ENCODE assay signal across 8 cellular contexts in genomic region chr7:93921607-93922446, GRCh38. TPM values are rescaled to one million over a fixed set of nuclear protein-coding genes. Genes with fewer than 3 reads are reported as not detected.
DNase-seq lines count a peak whose midpoint lies in the region; ATAC-seq, FAIRE-seq and TF ChIP-seq lines count a peak whose summit lies in the region.

Gene GNG11, plus strand, starts transcription at chr7:93921735. Its CDS starts 403 bp downstream, at chr7:93922138.

- H3K9me3 ChIP-seq in CD8-positive, alpha-beta memory T cell (ENCODE audit: low read length) = no peaks in the 10 kb centered on the region
- no peaks in the 10 kb centered on the region for H3K9me3 ChIP-seq in HepG2 (ENCODE audit: low read length)

- peak within 1 kb of the TSS; percentile 58 for H2AFZ ChIP-seq in HepG2 (ENCODE audit: low read length)

- peak; percentile 27; the same call in 1 of the 2 replicates for TF ChIP-seq CTCF in HepG2 (CRISPR knock-in tag; IDR thresholded peaks at IDR 0.05)

- peak within 1 kb of the TSS; percentile 65 for H3K4me2 ChIP-seq in HepG2 (ENCODE audit: low read depth, low read length)

- H3K36me3 Mint-ChIP-seq in CD8-positive, alpha-beta memory T cell = no peaks in the 10 kb centered on the region

- TF ChIP-seq RAD21 in HepG2 (CRISPR knock-in tag; IDR thresholded peaks at IDR 0.05) = no peak

- H3K27me3 ChIP-seq in CD8-positive, alpha-beta memory T cell (ENCODE audit: insufficient read depth, low read length, poor library complexity, severe bottlenecking) = peaks cover 8% of the 10 kb centered on the region
- H3K27me3 ChIP-seq in HepG2 (ENCODE audit: control insufficient read depth in 1 of 2, insufficient read depth in 2 of 2, low read length in 2 of 2) = peaks cover 5 to 16% of the 10 kb centered on the region in 2 experiments; a peak in 4 of 5 replicates

- POLR2A ChIA-PET in CD8-positive, alpha-beta memory T cell (lab: Charles Lee) = no interaction called here
- POLR2A ChIA-PET in HepG2 (lab: Yijun Ruan, JAX) = no interaction called here

- H3K27me3 Mint-ChIP-seq in CD8-positive, alpha-beta memory T cell = peaks cover 23 to 49% of the 10 kb centered on the region in 2 donors

- no peaks in the 10 kb centered on the region for H4K20me1 ChIP-seq in HepG2 (ENCODE audit: insufficient read depth, low read length)

- no peak within 1 kb of the TSS for H3K27ac ChIP-seq in CD8-positive, alpha-beta memory T cell (ENCODE audit: low read depth, low read length)
- H3K27ac ChIP-seq in HepG2 (ENCODE audit: extremely low read length, insufficient read depth, low read length) = no peak within 1 kb of the TSS

- CTCF ChIA-PET in CD8-positive, alpha-beta memory T cell (lab: Charles Lee) = interaction anchor here (0.9 kb wide), 1 partner anchor 12 kb away, joined by 3 read pairs; no protein-coding TSS in a partner anchor
- CTCF ChIA-PET in HepG2 (lab: Yijun Ruan, JAX; ENCODE audit: low intra/inter-chr PET ratio, low total read pairs) = no interaction called here

- H3K4me3 Mint-ChIP-seq in CD8-positive, alpha-beta memory T cell = peak within 1 kb of the TSS in 6 of 7 donors; percentile 47 to 68 (median 64)

- no peak within 1 kb of the TSS for H3K4me3 ChIP-seq in CD8-positive, alpha-beta memory T cell (ENCODE audit: low read length)
- peak within 1 kb of the TSS; percentile 24 to 56 (median 33); a peak in 5 of 6 replicates for H3K4me3 ChIP-seq in HepG2 (replicated peaks in 1 of 3; ENCODE audit: insufficient read depth in 1 of 3, low read depth in 2 of 3, low read length in 3 of 3)

- WGBS in HepG2 (ENCODE audit: low lambda C conversion rate) = 5% methylated on average over 30 of the region's 38 CpGs

- peaks cover 0 to 6% (median 2%) of the 10 kb centered on the region in 3 donors for H3K4me1 Mint-ChIP-seq in CD8-positive, alpha-beta memory T cell

- no peaks in the 10 kb centered on the region for H3K9me3 Mint-ChIP-seq in CD8-positive, alpha-beta memory T cell

- no peak within 1 kb of the TSS for H3K27ac Mint-ChIP-seq in CD8-positive, alpha-beta memory T cell

- peak in 2 of 5 donors; percentile 3 to 37 for DNase-seq in CD8-positive, alpha-beta memory T cell
- DNase-seq in T1000 (lab: John Stamatoyannopoulos, UW) (peak; percentile 38), ecto neural progenitor cell (ENCODE audit: low spot score) (peak; percentile 76), HepG2 (ENCODE audit: low spot score) (no peak)
- peak; percentile 1 to 19 for DNase-seq in stimulated activated CD4-positive, alpha-beta T cell treated with anti-CD3 and anti-CD28 coated beads, Interleukin-4, amount 100 ng/mL, for 4 hours

- H3K4me1 ChIP-seq in CD8-positive, alpha-beta memory T cell (ENCODE audit: insufficient read depth, low read length) = no peaks in the 10 kb centered on the region
- no peaks in the 10 kb centered on the region for H3K4me1 ChIP-seq in HepG2 (ENCODE audit: insufficient read depth, low read length)

- no peak for FAIRE-seq in HepG2 (lab: Jason Lieb, UNC)

- no peak for TF ChIP-seq POLR2A in HepG2 (IDR thresholded peaks at IDR 0.05; ENCODE audit: insufficient read depth in 1 of 2, low read depth in 2 of 2, low read length in 2 of 2)

- intact Hi-C loops in HepG2 (cut with micrococcal nuclease; ENCODE audit: unreplicated experiment) = no loop called here

- H3K79me2 ChIP-seq in HepG2 (ENCODE audit: insufficient read depth, low read length) = no peaks in the 10 kb centered on the region

- peak; percentile 93 for ATAC-seq in GM19351 (IDR thresholded peaks at IDR 0.05; ENCODE audit: unreplicated experiment)
- ATAC-seq in HG03378 (IDR thresholded peaks at IDR 0.05; ENCODE audit: unreplicated experiment) = peak; percentile 84
- ATAC-seq in HepG2 = peak; percentile 96
- no peak for ATAC-seq in GM19324 (IDR thresholded peaks at IDR 0.05; ENCODE audit: low FRiP score, unreplicated experiment)

- H3K36me3 ChIP-seq in CD8-positive, alpha-beta memory T cell (ENCODE audit: insufficient read depth, low read length) = no peaks in the 10 kb centered on the region
- no peaks in the 10 kb centered on the region for H3K36me3 ChIP-seq in HepG2 (replicated peaks in 1 of 2; ENCODE audit: control insufficient read depth in 1 of 2, insufficient read depth in 2 of 2, low read length in 2 of 2)

- BruUV-seq in HepG2 (replicated peaks; lab: Mats Ljungman, UMichigan) = no TSS peak

- TF ChIP-seq EP300 in HepG2 (IDR thresholded peaks at IDR 0.05; ENCODE audit: low read depth in 2 of 2, low read length in 2 of 2) (no peak), HepG2 (CRISPR knock-in tag; IDR thresholded peaks at IDR 0.05; ENCODE audit: borderline replicate concordance) (no peak)

- no peak within 1 kb of the TSS for H3K9ac ChIP-seq in HepG2 (ENCODE audit: insufficient read depth, low read depth, low read length)

- in situ Hi-C loops in HepG2 (cut with HindIII; ENCODE audit: extremely low pct_ligation_motif_present, low pct_unique_long_range_greater_than_20kb) = no loop called here

TF ChIP-seq in HepG2, 621 proteins besides CTCF, POLR2A, EP300 and RAD21 (continues in another document):
- TF ChIP-seq HDAC6 (IDR thresholded peaks at IDR 0.05; ENCODE audit: low read depth, low read length) = no peak
- no peak for TF ChIP-seq ZNF766 (CRISPR knock-in tag; IDR thresholded peaks at IDR 0.05; ENCODE audit: borderline replicate concordance)
- TF ChIP-seq ZNF598 (CRISPR knock-in tag; IDR thresholded peaks at IDR 0.05; ENCODE audit: borderline replicate concordance) = peak; percentile 39; the same call in 1 of the 2 replicates
- TF ChIP-seq, protein P1, sequence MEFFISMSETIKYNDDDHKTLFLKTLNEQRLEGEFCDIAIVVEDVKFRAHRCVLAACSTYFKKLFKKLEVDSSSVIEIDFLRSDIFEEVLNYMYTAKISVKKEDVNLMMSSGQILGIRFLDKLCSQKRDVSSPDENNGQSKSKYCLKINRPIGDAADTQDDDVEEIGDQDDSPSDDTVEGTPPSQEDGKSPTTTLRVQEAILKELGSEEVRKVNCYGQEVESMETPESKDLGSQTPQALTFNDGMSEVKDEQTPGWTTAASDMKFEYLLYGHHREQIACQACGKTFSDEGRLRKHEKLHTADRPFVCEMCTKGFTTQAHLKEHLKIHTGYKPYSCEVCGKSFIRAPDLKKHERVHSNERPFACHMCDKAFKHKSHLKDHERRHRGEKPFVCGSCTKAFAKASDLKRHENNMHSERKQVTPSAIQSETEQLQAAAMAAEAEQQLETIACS (CRISPR knock-in tag; IDR thresholded peaks at IDR 0.05) = no peak
- TF ChIP-seq ZNF232 (CRISPR knock-in tag; IDR thresholded peaks at IDR 0.05; ENCODE audit: borderline replicate concordance) = no peak
- no peak for TF ChIP-seq ZFP90 (CRISPR knock-in tag; IDR thresholded peaks at IDR 0.05; ENCODE audit: borderline replicate concordance)
- TF ChIP-seq, protein P2, sequence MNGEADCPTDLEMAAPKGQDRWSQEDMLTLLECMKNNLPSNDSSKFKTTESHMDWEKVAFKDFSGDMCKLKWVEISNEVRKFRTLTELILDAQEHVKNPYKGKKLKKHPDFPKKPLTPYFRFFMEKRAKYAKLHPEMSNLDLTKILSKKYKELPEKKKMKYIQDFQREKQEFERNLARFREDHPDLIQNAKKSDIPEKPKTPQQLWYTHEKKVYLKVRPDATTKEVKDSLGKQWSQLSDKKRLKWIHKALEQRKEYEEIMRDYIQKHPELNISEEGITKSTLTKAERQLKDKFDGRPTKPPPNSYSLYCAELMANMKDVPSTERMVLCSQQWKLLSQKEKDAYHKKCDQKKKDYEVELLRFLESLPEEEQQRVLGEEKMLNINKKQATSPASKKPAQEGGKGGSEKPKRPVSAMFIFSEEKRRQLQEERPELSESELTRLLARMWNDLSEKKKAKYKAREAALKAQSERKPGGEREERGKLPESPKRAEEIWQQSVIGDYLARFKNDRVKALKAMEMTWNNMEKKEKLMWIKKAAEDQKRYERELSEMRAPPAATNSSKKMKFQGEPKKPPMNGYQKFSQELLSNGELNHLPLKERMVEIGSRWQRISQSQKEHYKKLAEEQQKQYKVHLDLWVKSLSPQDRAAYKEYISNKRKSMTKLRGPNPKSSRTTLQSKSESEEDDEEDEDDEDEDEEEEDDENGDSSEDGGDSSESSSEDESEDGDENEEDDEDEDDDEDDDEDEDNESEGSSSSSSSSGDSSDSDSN (CRISPR knock-in tag; IDR thresholded peaks at IDR 0.05) = peak; percentile 47; the same call in 1 of the 2 replicates

RNA-seq across cellular contexts. Expression of gene GNG11, which starts in this region (rescaled TPM):
- not detected for total RNA-seq in CD8-positive, alpha-beta memory T cell
- polyA plus RNA-seq in CD8-positive, alpha-beta memory T cell = not detected
- not detected in 2 replicates for total RNA-seq in HepG2 (2016; rRNA removed; fragmentation: Illumina TruSeq; extraction: Trizol)
- not detected in 2 replicates for total RNA-seq in HepG2 (2016; cell fraction: cytosol; rRNA removed; fragmentation: Illumina TruSeq; extraction: Trizol; ENCODE audit: low read depth)
- not detected in 2 replicates for total RNA-seq in HepG2 (2016; cell fraction: insoluble cytoplasmic fraction; rRNA removed; fragmentation: Illumina TruSeq; extraction: Trizol)
- total RNA-seq in HepG2 (2016; cell fraction: membrane; rRNA removed; fragmentation: Illumina TruSeq; extraction: Trizol) = not detected in 2 replicates
- total RNA-seq in HepG2 (2016; cell fraction: nucleus; rRNA removed; fragmentation: Illumina TruSeq; extraction: Trizol) = not detected in 2 replicates
- polyA plus RNA-seq in HepG2 (2011; rRNA removed) = not detected in 2 replicates
- not detected in 2 replicates for polyA plus RNA-seq in HepG2 (2011; cell fraction: cytosol; rRNA removed)
- not detected in 2 replicates for polyA plus RNA-seq in HepG2 (2011; cell fraction: nucleus; rRNA removed)
- not detected in 2 replicates for polyA plus RNA-seq in HepG2 (2012)
- not detected in 2 replicates for polyA plus RNA-seq in HepG2 (2016; cell fraction: cytosol; fragmentation: Illumina TruSeq; extraction: Trizol; ENCODE audit: low read depth)
- polyA plus RNA-seq in HepG2 (2016; cell fraction: insoluble cytoplasmic fraction; fragmentation: Illumina TruSeq; extraction: Trizol; ENCODE audit: low read depth) = not detected in 2 replicates
- polyA plus RNA-seq in HepG2 (2016; cell fraction: membrane; fragmentation: Illumina TruSeq; extraction: Trizol; ENCODE audit: low read depth) = not detected in 2 replicates
- polyA plus RNA-seq in HepG2 (2016; cell fraction: nucleus; fragmentation: Illumina TruSeq; extraction: Trizol; ENCODE audit: insufficient read depth, low read depth) = not detected in 2 replicates
- 1.2 TPM in 1 of 2 replicates, not detected in the other for polyA minus RNA-seq in HepG2 (2011; rRNA and poly(A)+ RNA removed; ENCODE audit: low replicate concordance)
- not detected in 2 replicates for polyA minus RNA-seq in HepG2 (2011; cell fraction: cytosol; rRNA and poly(A)+ RNA removed)
- not detected in 2 replicates for polyA minus RNA-seq in HepG2 (2011; cell fraction: nucleus; rRNA and poly(A)+ RNA removed)
